2 cellular contexts compared by ENCODE assay signal in genomic region chr6:133590196-133590595, GRCh38.
TF ChIP-seq lines count a peak whose summit lies in the region.

No MANE protein-coding gene starts in this region.

TF ChIP-seq in GM23338, 12 proteins besides CTCF, POLR2A, EP300 and RAD21:
- TF ChIP-seq EZH2 (IDR thresholded peaks at IDR 0.05; ENCODE audit: low read depth, unreplicated experiment) (no peak), JUNB (IDR thresholded peaks at IDR 0.05; ENCODE audit: unreplicated experiment) (no peak), STAT1 (IDR thresholded peaks at IDR 0.05; ENCODE audit: unreplicated experiment) (no peak), ETS1 (IDR thresholded peaks at IDR 0.05) (no peak), POLR2AphosphoS5 (IDR thresholded peaks at IDR 0.05; ENCODE audit: low read depth) (no peak), ZNF114 (CRISPR knock-in tag; IDR thresholded peaks at IDR 0.05) (no peak)

TF ChIP-seq in H1, 55 proteins besides CTCF, POLR2A, EP300 and RAD21:
- TF ChIP-seq HDAC6 (IDR thresholded peaks at IDR 0.05; ENCODE audit: low read depth, low read length) (no peak), CBX8 (IDR thresholded peaks at IDR 0.05; ENCODE audit: borderline replicate concordance, low read depth, low read length) (no peak), SIX5 (IDR thresholded peaks at IDR 0.05; ENCODE audit: low read depth, low read length) (no peak), TAF1 (IDR thresholded peaks at IDR 0.05; ENCODE audit: low read depth, low read length) (no peak), RXRA (IDR thresholded peaks at IDR 0.05; ENCODE audit: insufficient read depth, low read depth, low read length) (no peak), SIRT6 (IDR thresholded peaks at IDR 0.05; ENCODE audit: low read length) (no peak), ATF2 (IDR thresholded peaks at IDR 0.05; ENCODE audit: low read length) (no peak), TEAD4 (IDR thresholded peaks at IDR 0.05; ENCODE audit: low read depth, low read length) (no peak), HDAC2 (IDR thresholded peaks at IDR 0.05; ENCODE audit: borderline replicate concordance in 1 of 2, low read depth in 2 of 2, low read length in 2 of 2) (no peak), NANOG (IDR thresholded peaks at IDR 0.05; ENCODE audit: insufficient read depth, low read depth, low read length, poor library complexity, severe bottlenecking) (no peak), SRF (IDR thresholded peaks at IDR 0.05; ENCODE audit: low read depth, low read length) (no peak), CEBPB (IDR thresholded peaks at IDR 0.05; ENCODE audit: low read depth, low read length) (no peak)
TF ChIP-seq in H1: peak in this region for 0.
